2 cellular contexts compared by ENCODE assay signal in the genomic region with DNA sequence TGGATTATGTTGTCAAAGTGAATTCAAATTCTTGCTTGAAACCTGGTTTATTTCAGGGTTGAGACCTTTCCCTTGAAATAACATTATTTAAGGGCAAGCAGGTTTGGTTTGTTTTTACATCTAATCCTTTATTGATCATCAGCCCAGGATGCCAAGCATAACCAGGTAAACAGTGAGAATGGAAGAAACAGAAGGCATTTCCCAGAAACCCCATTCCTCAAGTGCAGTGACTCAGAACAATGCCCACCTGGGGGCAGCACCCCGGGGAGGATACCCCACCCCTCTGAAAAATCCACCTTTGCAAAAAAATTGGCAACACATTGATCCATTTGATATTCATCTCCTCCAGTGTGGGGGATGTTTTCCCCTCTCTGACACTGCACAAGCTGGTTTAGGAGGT.
TF ChIP-seq lines count a peak whose summit lies in the region.

No MANE protein-coding gene starts in this region.

TF ChIP-seq in HepG2, 621 proteins besides CTCF, POLR2A, EP300 and RAD21 (continues in another document):
- no peak for TF ChIP-seq ZNF747 (CRISPR knock-in tag; IDR thresholded peaks at IDR 0.05; ENCODE audit: borderline replicate concordance)
- no peak for TF ChIP-seq ZNF674 (CRISPR knock-in tag; IDR thresholded peaks at IDR 0.05; ENCODE audit: low read depth)
- TF ChIP-seq HDAC2 (CRISPR knock-in tag; IDR thresholded peaks at IDR 0.05): 0 out of 2 replicates have a peak, but pooled peaks have one; percentile 18
- TF ChIP-seq ZFAT (CRISPR knock-in tag; conservative IDR thresholded peaks at IDR 0.05): no peak
- TF ChIP-seq RARA (CRISPR knock-in tag; IDR thresholded peaks at IDR 0.05): 0 out of 2 replicates have a peak, but pooled peaks have one; percentile 11
- TF ChIP-seq RARG (CRISPR knock-in tag; IDR thresholded peaks at IDR 0.05; ENCODE audit: low read depth): no peak
- TF ChIP-seq KLF6 (CRISPR knock-in tag; IDR thresholded peaks at IDR 0.05): 0 out of 2 replicates have a peak, but pooled peaks have one; percentile 39
- TF ChIP-seq ZNF205 (CRISPR knock-in tag; IDR thresholded peaks at IDR 0.05): no peak
- no peak for TF ChIP-seq KDM3A (CRISPR knock-in tag; IDR thresholded peaks at IDR 0.05; ENCODE audit: low read depth)
- peak; percentile 53 for TF ChIP-seq STAG1 (CRISPR knock-in tag; IDR thresholded peaks at IDR 0.05)
- no peak for TF ChIP-seq ZFP37 (CRISPR knock-in tag; IDR thresholded peaks at IDR 0.05; ENCODE audit: borderline replicate concordance)
- TF ChIP-seq ZNF580 (CRISPR knock-in tag; IDR thresholded peaks at IDR 0.05; ENCODE audit: borderline replicate concordance, low read depth): no peak
- 0 out of 2 replicates have a peak, but pooled peaks have one; percentile 25 for TF ChIP-seq RXRB (CRISPR knock-in tag; IDR thresholded peaks at IDR 0.05; ENCODE audit: borderline replicate concordance)
- TF ChIP-seq, protein P1, sequence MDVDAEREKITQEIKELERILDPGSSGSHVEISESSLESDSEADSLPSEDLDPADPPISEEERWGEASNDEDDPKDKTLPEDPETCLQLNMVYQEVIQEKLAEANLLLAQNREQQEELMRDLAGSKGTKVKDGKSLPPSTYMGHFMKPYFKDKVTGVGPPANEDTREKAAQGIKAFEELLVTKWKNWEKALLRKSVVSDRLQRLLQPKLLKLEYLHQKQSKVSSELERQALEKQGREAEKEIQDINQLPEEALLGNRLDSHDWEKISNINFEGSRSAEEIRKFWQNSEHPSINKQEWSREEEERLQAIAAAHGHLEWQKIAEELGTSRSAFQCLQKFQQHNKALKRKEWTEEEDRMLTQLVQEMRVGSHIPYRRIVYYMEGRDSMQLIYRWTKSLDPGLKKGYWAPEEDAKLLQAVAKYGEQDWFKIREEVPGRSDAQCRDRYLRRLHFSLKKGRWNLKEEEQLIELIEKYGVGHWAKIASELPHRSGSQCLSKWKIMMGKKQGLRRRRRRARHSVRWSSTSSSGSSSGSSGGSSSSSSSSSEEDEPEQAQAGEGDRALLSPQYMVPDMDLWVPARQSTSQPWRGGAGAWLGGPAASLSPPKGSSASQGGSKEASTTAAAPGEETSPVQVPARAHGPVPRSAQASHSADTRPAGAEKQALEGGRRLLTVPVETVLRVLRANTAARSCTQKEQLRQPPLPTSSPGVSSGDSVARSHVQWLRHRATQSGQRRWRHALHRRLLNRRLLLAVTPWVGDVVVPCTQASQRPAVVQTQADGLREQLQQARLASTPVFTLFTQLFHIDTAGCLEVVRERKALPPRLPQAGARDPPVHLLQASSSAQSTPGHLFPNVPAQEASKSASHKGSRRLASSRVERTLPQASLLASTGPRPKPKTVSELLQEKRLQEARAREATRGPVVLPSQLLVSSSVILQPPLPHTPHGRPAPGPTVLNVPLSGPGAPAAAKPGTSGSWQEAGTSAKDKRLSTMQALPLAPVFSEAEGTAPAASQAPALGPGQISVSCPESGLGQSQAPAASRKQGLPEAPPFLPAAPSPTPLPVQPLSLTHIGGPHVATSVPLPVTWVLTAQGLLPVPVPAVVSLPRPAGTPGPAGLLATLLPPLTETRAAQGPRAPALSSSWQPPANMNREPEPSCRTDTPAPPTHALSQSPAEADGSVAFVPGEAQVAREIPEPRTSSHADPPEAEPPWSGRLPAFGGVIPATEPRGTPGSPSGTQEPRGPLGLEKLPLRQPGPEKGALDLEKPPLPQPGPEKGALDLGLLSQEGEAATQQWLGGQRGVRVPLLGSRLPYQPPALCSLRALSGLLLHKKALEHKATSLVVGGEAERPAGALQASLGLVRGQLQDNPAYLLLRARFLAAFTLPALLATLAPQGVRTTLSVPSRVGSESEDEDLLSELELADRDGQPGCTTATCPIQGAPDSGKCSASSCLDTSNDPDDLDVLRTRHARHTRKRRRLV (CRISPR knock-in tag; IDR thresholded peaks at IDR 0.05): no peak
- TF ChIP-seq KMT2B (CRISPR knock-in tag; IDR thresholded peaks at IDR 0.05): no peak
- peak; percentile 47; the same call in 1 of the 2 replicates for TF ChIP-seq BCL6 (CRISPR knock-in tag; IDR thresholded peaks at IDR 0.05)
- no peak for TF ChIP-seq SOX6 (IDR thresholded peaks at IDR 0.05)
- TF ChIP-seq SOX6 (CRISPR knock-in tag; IDR thresholded peaks at IDR 0.05): peak; percentile 32; the same call in 1 of the 2 replicates
- no peak for TF ChIP-seq MLX (CRISPR knock-in tag; IDR thresholded peaks at IDR 0.05)
- TF ChIP-seq TEAD3 (CRISPR knock-in tag; optimal IDR thresholded peaks at IDR 0.05; ENCODE audit: borderline replicate concordance): peak; percentile 34

TF ChIP-seq in H1, 55 proteins besides CTCF, POLR2A, EP300 and RAD21:
- no peak for TF ChIP-seq SP4 (IDR thresholded peaks at IDR 0.05; ENCODE audit: low read length)
TF ChIP-seq in H1: peak in this region for 0.
